13 cellular contexts compared by ENCODE assay signal in the genomic region with DNA sequence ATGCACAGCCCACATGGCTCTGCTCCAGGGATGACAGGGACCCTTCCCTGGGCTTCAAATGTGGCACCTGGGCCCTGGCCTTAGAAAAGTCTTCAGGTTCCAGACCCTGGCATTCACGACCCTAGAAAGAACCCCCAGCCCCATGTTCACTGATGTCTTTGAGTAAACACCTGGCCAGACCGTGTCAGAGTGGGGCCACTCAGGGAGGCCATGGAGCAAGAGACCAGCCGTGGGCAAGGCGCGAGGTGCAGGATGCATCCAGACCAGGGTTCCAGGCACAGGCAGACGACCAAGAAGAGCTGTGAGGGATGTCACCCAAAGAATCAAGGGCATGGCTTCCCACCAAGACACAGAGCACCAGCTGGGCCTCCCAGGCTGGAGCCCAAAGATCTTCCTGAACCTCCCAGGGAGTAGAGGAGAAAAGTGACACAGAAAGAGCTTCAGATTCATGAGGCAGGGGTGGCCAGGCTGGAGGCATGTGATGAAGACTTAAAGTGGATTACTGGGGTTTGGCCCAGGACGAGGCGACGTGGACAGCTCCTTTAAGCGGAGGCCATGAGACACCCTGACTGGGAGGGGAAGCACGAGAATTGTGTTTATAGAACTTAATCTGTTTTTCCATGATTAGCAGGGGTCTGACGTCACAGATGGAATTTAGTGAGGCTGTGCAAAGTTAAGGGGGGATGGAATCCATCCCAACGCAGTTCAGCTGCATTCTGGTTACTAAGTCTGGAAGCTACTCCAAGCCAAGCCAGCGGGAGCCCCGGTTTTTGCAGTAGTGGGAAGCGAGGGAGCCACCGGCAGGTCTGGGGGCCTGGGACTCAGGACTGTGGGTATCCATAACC.
DNase-seq lines count a peak whose midpoint lies in the region; ATAC-seq, FAIRE-seq and TF ChIP-seq lines count a peak whose summit lies in the region.
"Had no signal": no experiment of that assay in that cellular context is flagged by ENCODE, and none has a peak within 500 bp of the region (broad histone marks: within the 10 kb centered on the region; RNA-seq: fewer than 3 reads in every experiment).

No MANE protein-coding gene starts in this region.

- no peak for TF ChIP-seq CTCF in colonic mucosa (IDR thresholded peaks at IDR 0.05)
- no peak for TF ChIP-seq CTCF in stomach (IDR thresholded peaks at IDR 0.05)

- H3K4me3 ChIP-seq in colonic mucosa, result no peak overlapping the region
- H3K4me3 ChIP-seq in stomach, result no peak overlapping the region

- CTCF ChIA-PET in T-cell (lab: Charles Lee), result interaction anchor here (0.8 to 1.8 kb wide), 2 partner anchors 181 to 198 kb away, joined by 3 to 5 read pairs; no protein-coding TSS in a partner anchor

- peak overlapping the region; percentile 38 to 44 for H3K9ac ChIP-seq in colonic mucosa (ENCODE audit: low read depth in 2 of 2, low read length in 2 of 2)

- peak overlapping the region in 1 of 2 donors; percentile 28 for H3K27ac Mint-ChIP-seq in T-cell

- H3K36me3 Mint-ChIP-seq in T-cell, result no peaks in the 10 kb centered on the region
- H3K36me3 Mint-ChIP-seq: stimulated activated effector memory CD8-positive, alpha-beta T cell treated with anti-CD3 and anti-CD28 coated beads, Interleukin-12 subunit alpha, Interleukin-12 subunit beta, amount 100 ng/mL, for 72 hours had no signal

- H3K27me3 ChIP-seq in colonic mucosa (no peaks in the 10 kb centered on the region), layer of hippocampus (ENCODE audit: control insufficient read depth, insufficient read depth, low read length) (no peaks in the 10 kb centered on the region), stomach (no peaks in the 10 kb centered on the region)

- no peaks in the 10 kb centered on the region for H3K27me3 Mint-ChIP-seq in T-cell

- peaks cover 5% of the 10 kb centered on the region; the same call in 1 of the 2 replicates for H3K36me3 ChIP-seq in KOPT-K1 (ENCODE audit: insufficient read depth, low read length)
- H3K36me3 ChIP-seq in colonic mucosa, result no peaks in the 10 kb centered on the region
- no peaks in the 10 kb centered on the region for H3K36me3 ChIP-seq in stomach

- 63 to 80% (median 76%) methylated on average over 15 to 17 of the region's 17 CpGs for WGBS in stomach, 5 donors

- DNase-seq in colonic mucosa (peak; percentile 58), stomach (no peak), frontal cortex (ENCODE audit: low spot score in 2 of 2) (no peak), T-cell (no peak)
- DNase-seq: activated CD8-positive, alpha-beta memory T cell treated with anti-CD3 and anti-CD28 coated beads, Interleukin-2, amount 50 U/mL, for 4 hours; Calu3; occipital lobe; stimulated activated CD4-positive, alpha-beta T cell treated with anti-CD3 and anti-CD28 coated beads, Interleukin-2, amount 100 ng/mL, for 24 hours had no signal

- no peak overlapping the region for H3K4me3 Mint-ChIP-seq in T-cell
- H3K4me3 Mint-ChIP-seq: stimulated activated effector memory CD8-positive, alpha-beta T cell treated with anti-CD3 and anti-CD28 coated beads, Interleukin-12 subunit alpha, Interleukin-12 subunit beta, amount 100 ng/mL, for 72 hours had no signal

- POLR2A ChIA-PET in T-cell (lab: Charles Lee), result interaction anchor here in 1 of 2 donors (0.5 to 0.7 kb wide), 2 partner anchors 151 to 191 kb away, joined by 3 to 4 read pairs; partner anchors contain the start of gene MTRFR

- ATAC-seq in T-cell (replicated peaks in 1 of 4) (no peak), GM18498 (IDR thresholded peaks at IDR 0.05; ENCODE audit: unreplicated experiment) (no peak), HG03025 (IDR thresholded peaks at IDR 0.05; ENCODE audit: low FRiP score, unreplicated experiment) (no peak)
- ATAC-seq: stimulated activated effector memory CD8-positive, alpha-beta T cell treated with anti-CD3 and anti-CD28 coated beads, Interleukin-12 subunit alpha, Interleukin-12 subunit beta, amount 100 ng/mL, for 72 hours had no signal

- peaks cover 4% of the 10 kb centered on the region for H3K4me1 ChIP-seq in colonic mucosa
- peaks cover 15 to 58% (median 38%) of the 10 kb centered on the region in 4 donors for H3K4me1 ChIP-seq in stomach

- peak; percentile 57 for TF ChIP-seq EP300 in stomach (IDR thresholded peaks at IDR 0.05)

- H3K27ac ChIP-seq in KOPT-K1 (ENCODE audit: low read depth, low read length, poor library complexity, severe bottlenecking) (peak overlapping the region; percentile 78), colonic mucosa (peak overlapping the region; percentile 44), layer of hippocampus (ENCODE audit: low read depth, low read length) (peak overlapping the region; percentile 42), stomach (peak overlapping the region; percentile 60 to 89 (median 78))

- FAIRE-seq in frontal cortex (lab: Jason Lieb, UNC), result no peak

- no peaks in the 10 kb centered on the region for H3K9me3 ChIP-seq in KOPT-K1 (ENCODE audit: insufficient read depth, low read length, poor library complexity, severe bottlenecking)
- no peaks in the 10 kb centered on the region for H3K9me3 ChIP-seq in colonic mucosa
- H3K9me3 ChIP-seq in stomach, result no peaks in the 10 kb centered on the region

- peaks cover 25 to 59% (median 32%) of the 10 kb centered on the region in 3 donors for H3K4me1 Mint-ChIP-seq in T-cell

- intact Hi-C loops in colonic mucosa (cut with DNase I) (loop anchor here (2.0 to 5.0 kb wide), 2 partner anchors 111 to 195 kb away; no protein-coding TSS in a partner anchor), stomach (cut with DNase I; ENCODE audit: low total_unique reads) (loop anchor here (10.0 kb wide), 1 partner anchor 103 kb away; no protein-coding TSS in a partner anchor)

- no peaks in the 10 kb centered on the region for H3K9me3 Mint-ChIP-seq in T-cell
- H3K9me3 Mint-ChIP-seq: stimulated activated effector memory CD8-positive, alpha-beta T cell treated with anti-CD3 and anti-CD28 coated beads, Interleukin-12 subunit alpha, Interleukin-12 subunit beta, amount 100 ng/mL, for 72 hours had no signal

- TF ChIP-seq POLR2A in stomach (IDR thresholded peaks at IDR 0.05), result no peak
